1 cellular context compared by ENCODE assay signal in genomic region chr15:99409097-99409473, GRCh38.
TF ChIP-seq lines count a peak whose summit lies in the region.

No MANE protein-coding gene starts in this region.

TF ChIP-seq in WTC11, 78 proteins besides CTCF, POLR2A, EP300 and RAD21 (continued from another document):
- no peak for TF ChIP-seq ARID4B (CRISPR knock-in tag; IDR thresholded peaks at IDR 0.05; ENCODE audit: borderline replicate concordance)
- TF ChIP-seq ZBTB21 (CRISPR knock-in tag; IDR thresholded peaks at IDR 0.05; ENCODE audit: borderline replicate concordance) = no peak
- TF ChIP-seq ERG (CRISPR knock-in tag; IDR thresholded peaks at IDR 0.05) = no peak
- TF ChIP-seq ATF2 (CRISPR knock-in tag; IDR thresholded peaks at IDR 0.05; ENCODE audit: borderline replicate concordance, low read depth) = no peak
- TF ChIP-seq IRF2 (CRISPR knock-in tag; IDR thresholded peaks at IDR 0.05; ENCODE audit: borderline replicate concordance, low read depth) = no peak
- TF ChIP-seq ZNF219 (CRISPR knock-in tag; IDR thresholded peaks at IDR 0.05; ENCODE audit: borderline replicate concordance) = no peak
- TF ChIP-seq STAT6 (CRISPR knock-in tag; conservative IDR thresholded peaks at IDR 0.05; ENCODE audit: low read depth) = no peak
- no peak for TF ChIP-seq TEAD1 (CRISPR knock-in tag; IDR thresholded peaks at IDR 0.05)
- TF ChIP-seq RORB (CRISPR knock-in tag; IDR thresholded peaks at IDR 0.05) = no peak
- no peak for TF ChIP-seq MXD4 (CRISPR knock-in tag; IDR thresholded peaks at IDR 0.05; ENCODE audit: borderline replicate concordance)
- no peak for TF ChIP-seq PRRX2 (CRISPR knock-in tag; IDR thresholded peaks at IDR 0.05)
- TF ChIP-seq NR3C1 (CRISPR knock-in tag; conservative IDR thresholded peaks at IDR 0.05; ENCODE audit: low read depth) = no peak
TF ChIP-seq in WTC11: peak in this region for 0.
